Comparison of ENCODE assay signal across 9 cellular contexts in genomic region chr11:706957-707816, GRCh38. TPM values are rescaled to one million over a fixed set of nuclear protein-coding genes. Genes with fewer than 3 reads are reported as not detected.
DNase-seq lines count a peak whose midpoint lies in the region; ATAC-seq and TF ChIP-seq lines count a peak whose summit lies in the region.
"Had no signal": no experiment of that assay in that cellular context is flagged by ENCODE, and none has a peak within 500 bp of the region (broad histone marks: within the 10 kb centered on the region; RNA-seq: fewer than 3 reads in every experiment).

No MANE protein-coding gene starts in this region.

- intact Hi-C loops in breast epithelium (cut with DNase I; ENCODE audit: low total_unique reads), result no loop called here
- intact Hi-C loops in thyroid gland (cut with DNase I), result no loop called here

- H3K4me1 ChIP-seq in breast epithelium, result peaks cover 5 to 24% of the 10 kb centered on the region in 2 donors
- peaks cover 32 to 71% of the 10 kb centered on the region in 2 donors for H3K4me1 ChIP-seq in thyroid gland
- H3K4me1 ChIP-seq: parathyroid adenoma had no signal

- no peak for ATAC-seq in HG02759 (IDR thresholded peaks at IDR 0.05; ENCODE audit: unreplicated experiment)

- H3K36me3 ChIP-seq in breast epithelium (no peaks in the 10 kb centered on the region), thyroid gland (peaks cover 0 to under 1% of the 10 kb centered on the region in 2 donors)

- WGBS in thyroid gland, 2 donors, result 15 to 42% methylated on average over 9 to 11 of the region's 30 CpGs

- H3K27ac ChIP-seq in breast epithelium (peak overlapping the region; percentile 93 to 96), thyroid gland (peak overlapping the region; percentile 91 to 99 (median 97))
- H3K27ac ChIP-seq: parathyroid adenoma had no signal

- no peaks in the 10 kb centered on the region for H3K9me3 ChIP-seq in breast epithelium
- H3K9me3 ChIP-seq in thyroid gland, result no peaks in the 10 kb centered on the region

- no peaks in the 10 kb centered on the region for H3K27me3 ChIP-seq in breast epithelium
- no peaks in the 10 kb centered on the region for H3K27me3 ChIP-seq in thyroid gland

- no peak for TF ChIP-seq POLR2A in breast epithelium (IDR thresholded peaks at IDR 0.05)
- peak in 1 of 2 donors; percentile 60 for TF ChIP-seq POLR2A in thyroid gland (IDR thresholded peaks at IDR 0.05)

- no peak for DNase-seq in HFF-Myc (ENCODE audit: extremely low read depth, low read depth)
- no peak for DNase-seq in breast epithelium (ENCODE audit: low spot score in 2 of 2)
- DNase-seq in left kidney (ENCODE audit: low read depth, low spot score), result peak; percentile 45
- peak; percentile 76 to 83 for DNase-seq in thyroid gland
- no peak for DNase-seq in occipital lobe (lab: John Stamatoyannopoulos, UW)
- no peak for DNase-seq in activated naive CD4-positive, alpha-beta T cell treated with anti-CD3 and anti-CD28 coated beads, Interleukin-2, amount 50 U/mL, for 16 hours
- no peak for DNase-seq in HPDE6-E6E7 (ENCODE audit: extremely low spot score)

- H3K4me3 ChIP-seq in HFF-Myc (replicated peaks; ENCODE audit: low read depth, low read length) (peak overlapping the region; percentile 56), breast epithelium (peak overlapping the region; percentile 51 to 95 (median 72)), thyroid gland (replicated peaks in 1 of 3) (peak overlapping the region; percentile 20 to 56 (median 39))

- TF ChIP-seq CTCF in HFF-Myc (IDR thresholded peaks at IDR 0.05; ENCODE audit: low read depth, low read length, missing control alignments), result peak; percentile 13
- TF ChIP-seq CTCF in breast epithelium (IDR thresholded peaks at IDR 0.05), result no peak
- TF ChIP-seq CTCF in thyroid gland (IDR thresholded peaks at IDR 0.05), result peak in 3 of 6 experiments; percentile 16 to 43 (median 32)

RNA-seq across cellular contexts. Expression of gene EPS8L2, which starts 1.2 kb away (rescaled TPM):
- total RNA-seq in breast epithelium (100 to 1,000 TPM in 2 of 3 donors, 1 to 10 TPM in 1; 6.1 to 151 (median 115) TPM), thyroid gland (100 to 1,000 TPM; 185 to 259 (median 195) TPM), occipital lobe (1.4 TPM)

RNA-seq across cellular contexts. Expression of gene TMEM80, which starts 11.6 kb away (rescaled TPM):
- total RNA-seq in breast epithelium (10 to 100 TPM; 25.9 to 51.8 (median 29.1) TPM), thyroid gland (100 to 1,000 TPM in 1 of 4 donors, 10 to 100 TPM in 3; 57.3 to 103 (median 67.7) TPM), occipital lobe (11.7 TPM)

RNA-seq across cellular contexts. Expression of gene DEAF1, which starts 12.2 kb away (rescaled TPM):
- total RNA-seq in breast epithelium (10 to 100 TPM; 25.3 to 42.6 (median 39.8) TPM), thyroid gland (100 to 1,000 TPM in 1 of 4 donors, 10 to 100 TPM in 3; 61.8 to 103 (median 87.6) TPM), occipital lobe (50.7 TPM)

RNA-seq across cellular contexts. Expression of gene TALDO1, which starts 40.1 kb away (rescaled TPM):
- total RNA-seq in breast epithelium (100 to 1,000 TPM; 137 to 239 (median 141) TPM), thyroid gland (100 to 1,000 TPM; 300 to 965 (median 558) TPM), occipital lobe (61.0 TPM)

Comparison
In these comparisons a context has a peak if more than half of its experiments do, and no peak if none do; other contexts are left out.
1. DNase-seq: peak in left kidney (single experiment) and thyroid gland (2 of 2); none in HFF-Myc (single experiment), breast epithelium (0 of 2), occipital lobe (single experiment), activated naive CD4-positive, alpha-beta T cell treated with anti-CD3 and anti-CD28 coated beads, Interleukin-2, amount 50 U/mL, for 16 hours (single experiment) and HPDE6-E6E7 (single experiment).
2. Peak in every context shown above with its lines, with median percentiles within 50 percentile points of each other: H3K4me3 ChIP-seq.